Comparison of ENCODE assay signal across 14 cellular contexts in the genomic region with DNA sequence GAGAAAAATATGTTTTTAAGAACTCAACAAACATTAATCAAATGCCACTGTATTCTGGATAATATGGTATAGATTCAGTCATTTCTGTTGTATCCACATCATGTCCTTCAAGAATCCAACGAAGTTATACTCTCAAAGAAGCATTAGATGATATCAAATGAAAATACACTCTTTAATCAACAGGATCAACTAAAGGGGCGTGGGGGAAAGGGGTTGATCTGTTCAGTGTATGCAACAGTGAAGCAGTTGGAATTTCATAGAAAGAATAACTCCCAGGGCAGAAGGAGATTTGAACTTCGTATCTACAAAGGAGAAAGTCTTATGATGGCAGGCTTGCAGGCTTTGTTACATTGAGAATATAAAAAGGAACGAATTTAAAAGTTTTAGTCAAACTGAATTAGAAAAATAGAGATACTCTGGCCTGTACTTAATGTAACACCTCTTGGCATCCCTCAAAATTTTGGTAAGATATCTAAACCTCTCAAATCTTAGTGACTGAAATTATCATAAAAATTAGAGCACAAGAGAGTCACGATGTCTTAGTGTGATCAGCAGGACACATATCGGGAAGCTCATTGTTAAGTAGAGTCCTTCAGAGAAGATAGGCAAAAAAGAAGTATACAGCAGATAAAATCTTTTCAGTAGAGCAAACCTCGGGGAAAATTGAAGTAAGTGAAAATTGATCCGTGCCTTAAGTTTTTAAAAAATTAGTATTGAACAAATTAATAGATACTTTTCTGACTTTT.
DNase-seq lines count a peak whose midpoint lies in the region; ATAC-seq and TF ChIP-seq lines count a peak whose summit lies in the region.
"Had no signal": no experiment of that assay in that cellular context is flagged by ENCODE, and none has a peak within 500 bp of the region (broad histone marks: within the 10 kb centered on the region; RNA-seq: fewer than 3 reads in every experiment).

No MANE protein-coding gene starts in this region.

- no peaks in the 10 kb centered on the region for H4K20me1 ChIP-seq in PC-3 (ENCODE audit: low read length)
- H4K20me1 ChIP-seq: BLaER1 had no signal

- H3K36me3 ChIP-seq in aorta (ENCODE audit: control insufficient read depth in 1 of 2, insufficient read depth in 2 of 2, low read length in 1 of 2), result no peaks in the 10 kb centered on the region
- H3K36me3 ChIP-seq in PC-3 (ENCODE audit: low read depth, low read length), result no peaks in the 10 kb centered on the region
- H3K36me3 ChIP-seq: BLaER1, HAP-1 had no signal

- 36 to 43% methylated on average over 8 of the region's 8 CpGs for WGBS in aorta, 2 donors

- H2AFZ ChIP-seq in PC-3 (ENCODE audit: low read length), result no peak overlapping the region

- ATAC-seq in esophagus mucosa (peak; percentile 39), sciatic nerve (peak; percentile 46), aorta (ENCODE audit: low FRiP score) (peak; percentile 70), PC-3 (no peak)
- ATAC-seq: CD8-positive, alpha-beta T cell had no signal

- no peaks in the 10 kb centered on the region for H3F3A ChIP-seq in PC-3 (ENCODE audit: low read length, unreplicated experiment)

- H3K4me1 ChIP-seq in aorta (ENCODE audit: control insufficient read depth in 1 of 2, insufficient read depth in 2 of 2, low read length in 2 of 2) (no peaks in the 10 kb centered on the region), PC-3 (ENCODE audit: insufficient read depth, low read length) (no peaks in the 10 kb centered on the region)
- H3K4me1 ChIP-seq: BLaER1, HAP-1 had no signal

- DNase-seq in OCI-M1 (lab: John Stamatoyannopoulos, UW) (peak; percentile 41), sciatic nerve (ENCODE audit: low spot score) (no peak), aorta (no peak), foreskin melanocyte (no peak), PC-3 (no peak), ACHN (no peak)
- DNase-seq: AML-193; Calu3; CD8-positive, alpha-beta T cell; DMS79 treated with DMSO at 0.1 percent for 48 hours; GF-D8 had no signal

- H3K27ac ChIP-seq in aorta (ENCODE audit: low read depth in 1 of 2, low read length in 2 of 2), result no peak overlapping the region
- H3K27ac ChIP-seq in PC-3 (ENCODE audit: low read length), result no peak overlapping the region
- H3K27ac ChIP-seq: BLaER1 had no signal

- in situ Hi-C loops in ACHN (cut with HindIII; ENCODE audit: low pct_ligation_motif_present, low pct_unique_long_range_greater_than_20kb, low sequenced_read_pairs), result no loop called here

- no peaks in the 10 kb centered on the region for H3K9me3 ChIP-seq in aorta (ENCODE audit: control insufficient read depth, low read length)
- peaks cover 21% of the 10 kb centered on the region for H3K9me3 ChIP-seq in PC-3 (ENCODE audit: low read length)
- H3K9me3 ChIP-seq: BLaER1 had no signal

- no peaks in the 10 kb centered on the region for H3K9me2 ChIP-seq in PC-3 (replicated peaks; ENCODE audit: low read length)

- CTCF ChIA-PET in PC-3 (lab: Charles Lee), result no interaction called here

- POLR2A ChIA-PET in PC-3 (lab: Charles Lee; ENCODE audit: unreplicated experiment), result no interaction called here

- no peak overlapping the region for H3K4me3 ChIP-seq in aorta (ENCODE audit: low read length in 2 of 2)
- no peak overlapping the region for H3K4me3 ChIP-seq in PC-3 (ENCODE audit: low read length)
- H3K4me3 ChIP-seq: BLaER1, HAP-1 had no signal

- no peak overlapping the region for H3K9ac ChIP-seq in PC-3 (ENCODE audit: low read length)
- H3K9ac ChIP-seq: BLaER1 had no signal

- no TSS peak for BruUV-seq in PC-3 (replicated peaks; lab: Mats Ljungman, UMichigan)

- H3K27me3 ChIP-seq in aorta (ENCODE audit: control insufficient read depth in 1 of 2, insufficient read depth in 2 of 2, low read length in 1 of 2), result no peaks in the 10 kb centered on the region
- no peaks in the 10 kb centered on the region for H3K27me3 ChIP-seq in PC-3 (ENCODE audit: low read length)
- H3K27me3 ChIP-seq: BLaER1 had no signal

- TF ChIP-seq CTCF in PC-3 (conservative IDR thresholded peaks at IDR 0.05; ENCODE audit: low read depth, low read length), result no peak

- intact Hi-C loops in sciatic nerve (cut with DNase I), result no loop called here
- intact Hi-C loops in aorta (cut with DNase I), result no loop called here
- intact Hi-C loops in PC-3 (cut with micrococcal nuclease), result no loop called here

- no peak overlapping the region for H3K4me2 ChIP-seq in PC-3 (ENCODE audit: low read length)
- H3K4me2 ChIP-seq: BLaER1 had no signal

- H3K79me2 ChIP-seq in PC-3 (ENCODE audit: low read length), result no peaks in the 10 kb centered on the region
